ENCODE assay signal across 11 cellular contexts in genomic region chr3:125121246-125122010, GRCh38.
DNase-seq lines count a peak whose midpoint lies in the region; ATAC-seq, FAIRE-seq and TF ChIP-seq lines count a peak whose summit lies in the region.
"Had no signal": no experiment of that assay in that cellular context is flagged by ENCODE, and none has a peak within 500 bp of the region (broad histone marks: within the 10 kb centered on the region; RNA-seq: fewer than 3 reads in every experiment).

No MANE protein-coding gene starts in this region.

- H3K27me3 Mint-ChIP-seq in activated naive CD4-positive, alpha-beta T cell treated with anti-CD3 and anti-CD28 coated beads for 36 hours (ENCODE audit: low read depth) = no peaks in the 10 kb centered on the region
- no peaks in the 10 kb centered on the region for H3K27me3 Mint-ChIP-seq in naive thymus-derived CD8-positive, alpha-beta T cell

- H3K36me3 Mint-ChIP-seq in activated naive CD4-positive, alpha-beta T cell treated with anti-CD3 and anti-CD28 coated beads for 36 hours (ENCODE audit: low read depth) = no peaks in the 10 kb centered on the region
- H3K36me3 Mint-ChIP-seq in naive thymus-derived CD8-positive, alpha-beta T cell = peaks cover 0 to 1% (median 0%) of the 10 kb centered on the region in 3 donors

- FAIRE-seq in GM12891 (lab: Jason Lieb, UNC) = peak; percentile 92
- FAIRE-seq: G401.6 had no signal

- no peak overlapping the region for H3K27ac Mint-ChIP-seq in activated naive CD4-positive, alpha-beta T cell treated with anti-CD3 and anti-CD28 coated beads for 36 hours
- peak overlapping the region; percentile 13 to 90 (median 62) for H3K27ac Mint-ChIP-seq in naive thymus-derived CD8-positive, alpha-beta T cell

- POLR2A ChIA-PET in naive thymus-derived CD8-positive, alpha-beta T cell (lab: Charles Lee) = interaction anchor here (0.6 kb wide), 1 partner anchor 370 kb away, joined by 10 read pairs; no protein-coding TSS in a partner anchor

- ATAC-seq in HG02678 (IDR thresholded peaks at IDR 0.05; ENCODE audit: unreplicated experiment) (peak; percentile 51), HG03354 (IDR thresholded peaks at IDR 0.05; ENCODE audit: poor library complexity, severe bottlenecking, unreplicated experiment) (no peak), HG02970 (IDR thresholded peaks at IDR 0.05; ENCODE audit: low FRiP score, unreplicated experiment) (no peak)
- ATAC-seq in naive thymus-derived CD8-positive, alpha-beta T cell = peak; percentile 84 to 87

- CTCF ChIA-PET in activated naive CD4-positive, alpha-beta T cell treated with anti-CD3 and anti-CD28 coated beads for 36 hours (lab: Charles Lee) = interaction anchor here (0.9 kb wide), 2 partner anchors 12 to 361 kb away, joined by 3 read pairs; no protein-coding TSS in a partner anchor

- no peak for DNase-seq in GM12891 (ENCODE audit: insufficient read length, low spot score)
- peak; percentile 52 for DNase-seq in activated naive CD4-positive, alpha-beta T cell treated with anti-CD3 and anti-CD28 coated beads for 36 hours
- peak in 6 of 10 donors; percentile 5 to 49 (median 30) for DNase-seq in naive thymus-derived CD8-positive, alpha-beta T cell
- no peak for DNase-seq in OCI-M1 (lab: John Stamatoyannopoulos, UW)
- DNase-seq in NCI-H774 (lab: John Stamatoyannopoulos, UW) = no peak
- DNase-seq: sigmoid colon, tibial artery had no signal

- H3K9me3 Mint-ChIP-seq in activated naive CD4-positive, alpha-beta T cell treated with anti-CD3 and anti-CD28 coated beads for 36 hours = no peaks in the 10 kb centered on the region
- no peaks in the 10 kb centered on the region for H3K9me3 Mint-ChIP-seq in naive thymus-derived CD8-positive, alpha-beta T cell

- intact Hi-C loops in activated naive CD4-positive, alpha-beta T cell treated with anti-CD3 and anti-CD28 coated beads for 36 hours (cut with micrococcal nuclease) = no loop called here

- no peak overlapping the region for H3K4me3 Mint-ChIP-seq in activated naive CD4-positive, alpha-beta T cell treated with anti-CD3 and anti-CD28 coated beads for 36 hours
- peak overlapping the region; percentile 44 to 81 (median 72) for H3K4me3 Mint-ChIP-seq in naive thymus-derived CD8-positive, alpha-beta T cell

- TF ChIP-seq POLR2A in GM12891 (IDR thresholded peaks at IDR 0.05; ENCODE audit: low read depth, low read length) = peak; percentile 63

- H3K4me1 Mint-ChIP-seq in activated naive CD4-positive, alpha-beta T cell treated with anti-CD3 and anti-CD28 coated beads for 36 hours (ENCODE audit: low read depth) = peaks cover 41% of the 10 kb centered on the region
- H3K4me1 Mint-ChIP-seq in naive thymus-derived CD8-positive, alpha-beta T cell = peaks cover 23 to 54% (median 52%) of the 10 kb centered on the region in 4 donors

TF ChIP-seq in GM12891, 5 proteins besides CTCF, POLR2A, EP300 and RAD21:
- TF ChIP-seq SPI1 (IDR thresholded peaks at IDR 0.05; ENCODE audit: low read depth, low read length) = no peak
- TF ChIP-seq POLR2AphosphoS5 (IDR thresholded peaks at IDR 0.05; ENCODE audit: low read depth, low read length) = 0 out of 2 replicates have a peak, but pooled peaks have one; percentile 45
- peak; percentile 58; the same call in 1 of the 2 replicates for TF ChIP-seq POU2F2 (IDR thresholded peaks at IDR 0.05; ENCODE audit: low read depth, low read length)
TF ChIP-seq in GM12891: peak in this region for 2.

Comparison
In these comparisons a context has a peak if more than half of its experiments do, and no peak if none do; other contexts are left out.
1. DNase-seq: peak in activated naive CD4-positive, alpha-beta T cell treated with anti-CD3 and anti-CD28 coated beads for 36 hours (single experiment) and naive thymus-derived CD8-positive, alpha-beta T cell (6 of 10); none in GM12891 (single experiment), OCI-M1 (single experiment) and NCI-H774 (single experiment).
2. ATAC-seq: peak in HG02678 (single experiment) and naive thymus-derived CD8-positive, alpha-beta T cell (2 of 2); none in HG03354 (single experiment) and HG02970 (single experiment).